ENCODE assay signal across 9 cellular contexts in the genomic region with DNA sequence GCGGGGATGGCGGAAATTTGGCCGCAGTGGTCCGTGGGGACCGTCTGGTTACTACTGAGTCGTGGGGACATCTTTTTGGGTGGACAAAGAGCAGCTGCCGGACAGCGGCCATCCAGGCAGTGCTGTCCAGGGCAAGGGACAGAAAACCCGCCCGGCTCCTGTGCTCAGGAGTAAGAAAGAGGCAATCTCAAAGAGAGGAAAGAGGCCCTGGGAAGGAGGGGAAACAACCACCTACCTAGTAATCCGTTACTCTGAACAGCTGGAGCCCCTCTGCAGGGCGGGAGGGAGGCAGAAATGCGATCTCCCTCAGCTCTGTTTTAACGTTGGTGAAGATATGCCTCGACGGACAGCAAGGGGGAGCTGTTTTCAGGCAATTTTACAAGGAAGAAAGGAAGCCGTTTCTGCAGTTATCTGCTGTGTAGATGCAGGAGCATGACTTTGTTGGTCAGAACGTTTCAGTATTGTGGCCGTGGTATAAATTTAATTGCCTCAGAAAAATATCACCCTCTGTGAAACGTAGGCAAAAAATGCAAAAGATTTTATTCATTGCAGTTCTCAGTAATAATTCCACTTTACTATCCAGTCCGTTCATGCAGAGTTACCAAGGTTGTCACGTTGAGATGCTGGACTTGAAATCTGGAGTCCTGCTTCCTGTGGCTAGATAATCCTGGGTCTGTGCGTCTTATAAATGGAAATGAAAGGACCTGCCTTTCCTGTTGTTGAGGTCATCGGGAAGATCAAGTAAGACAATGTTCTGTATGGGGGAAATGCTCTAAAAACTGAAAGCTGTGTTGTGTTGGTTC. TPM values are rescaled to one million over a fixed set of nuclear protein-coding genes. Genes with fewer than 3 reads are reported as not detected.
DNase-seq lines count a peak whose midpoint lies in the region; ATAC-seq, FAIRE-seq and TF ChIP-seq lines count a peak whose summit lies in the region.
"Had no signal": no experiment of that assay in that cellular context is flagged by ENCODE, and none has a peak within 500 bp of the region (broad histone marks: within the 10 kb centered on the region; RNA-seq: fewer than 3 reads in every experiment).

No MANE protein-coding gene starts in this region.

- POLR2A ChIA-PET in BJ (lab: Charles Lee) (no interaction called here), K562 (lab: Yijun Ruan, JAX) (interaction anchor here (0.6 to 1.4 kb wide), 3 partner anchors 11 to 29 kb away, joined by 3 read pairs; no protein-coding TSS in a partner anchor)

- no peaks in the 10 kb centered on the region for H3K9me1 ChIP-seq in K562 (ENCODE audit: control insufficient read depth, insufficient read depth, low read length)

- H3K4me1 ChIP-seq in K562 (replicated peaks in 1 of 2; ENCODE audit: control insufficient read depth in 2 of 2, insufficient read depth in 2 of 2, low read length in 2 of 2): no peaks in the 10 kb centered on the region

- no peak for TF ChIP-seq EP300 in K562 (IDR thresholded peaks at IDR 0.05; ENCODE audit: low read length)

- no peaks in the 10 kb centered on the region for H3K36me3 ChIP-seq in BJ (ENCODE audit: control insufficient read depth, insufficient read depth, low read length)
- H3K36me3 ChIP-seq in K562 (ENCODE audit: control insufficient read depth, insufficient read depth, low read length): no peaks in the 10 kb centered on the region

- no TSS peak for BruUV-seq in K562 (replicated peaks; lab: Mats Ljungman, UMichigan)

- H3K4me2 ChIP-seq in K562 (ENCODE audit: insufficient read depth, low read length): peak overlapping the region; percentile 26; the same call in 1 of the 2 replicates

- no peaks in the 10 kb centered on the region for H4K20me1 ChIP-seq in K562 (replicated peaks; ENCODE audit: control insufficient read depth, insufficient read depth, low read length)

- 3% methylated on average over 20 of the region's 24 CpGs for WGBS in K562 (ENCODE audit: insufficient coverage, low coverage, missing lambda C conversion rate)

- H3K4me3 ChIP-seq in BJ (ENCODE audit: low read depth, low read length) (no peak overlapping the region), K562 (no peak overlapping the region), skeletal muscle cell (ENCODE audit: low read depth, low read length) (peak overlapping the region; percentile 4)

- H3K27ac ChIP-seq in K562 (ENCODE audit: extremely low read depth, low read depth, low read length): no peak overlapping the region

- intact Hi-C loops in K562 (cut with micrococcal nuclease): loop anchor here (5.0 kb wide), 1 partner anchor 50 kb away; no protein-coding TSS in a partner anchor

- CTCF ChIA-PET in BJ (lab: Yijun Ruan, JAX) (interaction anchor here (0.7 to 2.0 kb wide), 22 partner anchors 8 to 1219 kb away, joined by 3 to 20 read pairs (median 4); no protein-coding TSS in a partner anchor), K562 (lab: Yijun Ruan, JAX; ENCODE audit: low intra/inter-chr PET ratio) (no interaction called here)

- peak; percentile 73 for FAIRE-seq in K562 (lab: Jason Lieb, UNC)

- no peak overlapping the region for H3K9ac ChIP-seq in K562 (ENCODE audit: insufficient read depth in 1 of 2, low read depth in 2 of 2, low read length in 2 of 2)

- in situ Hi-C loops in K562 (cut with MboI): no loop called here

- H2AFZ ChIP-seq in K562 (ENCODE audit: low read depth, low read length): peak overlapping the region; percentile 15; the same call in 1 of the 2 replicates

- DNase-seq in BJ (ENCODE audit: low read depth) (no peak), NCI-H510A treated with DMSO at 0.1 percent for 48 hours (lab: John Stamatoyannopoulos, UW) (peak; percentile 88), K562 (ENCODE audit: extremely low read depth in 1 of 4, low spot score in 3 of 4) (peak; percentile 15 to 41 (median 25)), iPS DF 4.7 (ENCODE audit: extremely low read depth, low spot score) (peak; percentile 60), skeletal muscle cell (ENCODE audit: low read depth) (peak; percentile 2)

- no peaks in the 10 kb centered on the region for H3K79me2 ChIP-seq in K562 (ENCODE audit: control insufficient read depth, insufficient read depth, low read length)

- TF ChIP-seq RAD21 in K562 (CRISPR knock-in tag; conservative IDR thresholded peaks at IDR 0.05 in 1 of 2, IDR thresholded peaks at IDR 0.05 in 1 of 2): no peak

- ATAC-seq in GM18858 (IDR thresholded peaks at IDR 0.05; ENCODE audit: unreplicated experiment) (peak; percentile 53), HG03196 (IDR thresholded peaks at IDR 0.05; ENCODE audit: unreplicated experiment) (peak; percentile 81), K562 (peak; percentile 89), HG02970 (IDR thresholded peaks at IDR 0.05; ENCODE audit: low FRiP score, unreplicated experiment) (no peak)

- peak; percentile 86 for TF ChIP-seq CTCF in BJ (IDR thresholded peaks at IDR 0.05; ENCODE audit: insufficient read depth, low read depth, low read length)
- TF ChIP-seq CTCF in K562 (IDR thresholded peaks at IDR 0.05 in 2 of 3, conservative IDR thresholded peaks at IDR 0.05 in 1 of 3; ENCODE audit: insufficient read depth in 2 of 3, low read depth in 1 of 3, low read length in 3 of 3): peak; percentile 45 to 62 (median 52)

- no peaks in the 10 kb centered on the region for H3K9me3 ChIP-seq in K562 (replicated peaks; ENCODE audit: control insufficient read depth, insufficient read depth, low read depth, low read length)

- TF ChIP-seq POLR2A in K562 (conservative IDR thresholded peaks at IDR 0.05): no peak

- H3K27me3 ChIP-seq in BJ (ENCODE audit: control insufficient read depth, insufficient read depth, low read length) (peaks cover 29% of the 10 kb centered on the region), K562 (ENCODE audit: control insufficient read depth in 2 of 2, insufficient read depth in 2 of 2, low read length in 2 of 2) (peaks cover 4 to 26% of the 10 kb centered on the region in 2 experiments; a peak in 4 of 5 replicates)

TF ChIP-seq in K562, 482 proteins besides CTCF, POLR2A, EP300 and RAD21:
- TF ChIP-seq, protein P1, sequence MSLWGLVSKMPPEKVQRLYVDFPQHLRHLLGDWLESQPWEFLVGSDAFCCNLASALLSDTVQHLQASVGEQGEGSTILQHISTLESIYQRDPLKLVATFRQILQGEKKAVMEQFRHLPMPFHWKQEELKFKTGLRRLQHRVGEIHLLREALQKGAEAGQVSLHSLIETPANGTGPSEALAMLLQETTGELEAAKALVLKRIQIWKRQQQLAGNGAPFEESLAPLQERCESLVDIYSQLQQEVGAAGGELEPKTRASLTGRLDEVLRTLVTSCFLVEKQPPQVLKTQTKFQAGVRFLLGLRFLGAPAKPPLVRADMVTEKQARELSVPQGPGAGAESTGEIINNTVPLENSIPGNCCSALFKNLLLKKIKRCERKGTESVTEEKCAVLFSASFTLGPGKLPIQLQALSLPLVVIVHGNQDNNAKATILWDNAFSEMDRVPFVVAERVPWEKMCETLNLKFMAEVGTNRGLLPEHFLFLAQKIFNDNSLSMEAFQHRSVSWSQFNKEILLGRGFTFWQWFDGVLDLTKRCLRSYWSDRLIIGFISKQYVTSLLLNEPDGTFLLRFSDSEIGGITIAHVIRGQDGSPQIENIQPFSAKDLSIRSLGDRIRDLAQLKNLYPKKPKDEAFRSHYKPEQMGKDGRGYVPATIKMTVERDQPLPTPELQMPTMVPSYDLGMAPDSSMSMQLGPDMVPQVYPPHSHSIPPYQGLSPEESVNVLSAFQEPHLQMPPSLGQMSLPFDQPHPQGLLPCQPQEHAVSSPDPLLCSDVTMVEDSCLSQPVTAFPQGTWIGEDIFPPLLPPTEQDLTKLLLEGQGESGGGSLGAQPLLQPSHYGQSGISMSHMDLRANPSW (CRISPR knock-in tag; IDR thresholded peaks at IDR 0.05): no peak
- TF ChIP-seq ZNF146 (CRISPR knock-in tag; IDR thresholded peaks at IDR 0.05; ENCODE audit: unreplicated experiment) (no peak), ELF1 (tag; IDR thresholded peaks at IDR 0.05) (peak; percentile 20; the same call in 1 of the 2 replicates)

RNA-seq across cellular contexts. Expression of gene AVPR1A, which starts 1.1 kb away (rescaled TPM):
- polyA plus RNA-seq in BJ (2011; rRNA removed) (not detected in 2 replicates), K562 (2011; rRNA removed) (0.01 TPM in 1 of 2 replicates, not detected in the other), K562 (2014; fragmentation: Illumina TruSeq; extraction: Trizol) (0.03 TPM in 1 of 2 replicates, not detected in the other), K562 (2014; fragmentation: Nextera tagmentation; extraction: Ambion mirVana) (under 1 TPM in 1 of 2 experiments, not detected in 1; 0.01 TPM), K562 (2014; rRNA removed) (0.01 TPM in 1 of 2 replicates, not detected in the other)
- not detected in 2 replicates for polyA minus RNA-seq in BJ (2011; rRNA and poly(A)+ RNA removed)
- total RNA-seq in K562 (2011; cell fraction: chromatin; rRNA removed; ENCODE audit: low replicate concordance): not detected in 2 replicates
- total RNA-seq in K562 (2011; cell fraction: nucleolus; rRNA removed): not detected in 2 replicates
- not detected in 2 replicates for total RNA-seq in K562 (2011; cell fraction: nucleoplasm; rRNA removed)
- total RNA-seq in K562 (2014; rRNA removed) (under 0.01 and 0.04 TPM in 2 replicates), K562 (2014; rRNA removed; fragmentation: Illumina TruSeq; extraction: Trizol) (0.04 TPM in 1 of 2 replicates, not detected in the other), K562 (2015; rRNA removed; fragmentation: Illumina TruSeq; extraction: Trizol) (0.04 and 0.08 TPM in 2 replicates), K562 (2021) (0.02 and 0.38 TPM in 2 replicates)
- polyA plus RNA-seq in K562 (2011; cell fraction: cytosol; rRNA removed): under 0.01 TPM in 1 of 2 replicates, not detected in the other
- polyA plus RNA-seq in K562 (2011; cell fraction: nucleus; rRNA removed): not detected in 2 replicates
- polyA plus RNA-seq in K562 (2012): 0.03 and 0.07 TPM in 2 replicates
- 0.11 TPM in 1 of 2 replicates, not detected in the other for polyA minus RNA-seq in K562 (2011; rRNA and poly(A)+ RNA removed)
- not detected in 2 replicates for polyA minus RNA-seq in K562 (2011; cell fraction: cytosol; rRNA and poly(A)+ RNA removed)
- not detected in 2 replicates for polyA minus RNA-seq in K562 (2011; cell fraction: nucleus; rRNA and poly(A)+ RNA removed)
- total RNA-seq: T-helper 2 cell treated with Interferon-gamma antibody and Interleukin-4, amounts not matched to agents 100 ng/mL and 5 ng/mL, for 36 hours had no signal
